ENCODE assay signal across 14 cellular contexts in genomic region chr11:86021390-86021789, GRCh38. TPM values are rescaled to one million over a fixed set of nuclear protein-coding genes. Genes with fewer than 3 reads are reported as not detected.
DNase-seq lines count a peak whose midpoint lies in the region; ATAC-seq and TF ChIP-seq lines count a peak whose summit lies in the region.
"Had no signal": no experiment of that assay in that cellular context is flagged by ENCODE, and none has a peak within 500 bp of the region (broad histone marks: within the 10 kb centered on the region; RNA-seq: fewer than 3 reads in every experiment).

No MANE protein-coding gene starts in this region.

- intact Hi-C loops in A673 (cut with micrococcal nuclease; ENCODE audit: unreplicated experiment), result no loop called here

- H3K4me3 Mint-ChIP-seq in activated T-cell treated with anti-CD3 and anti-CD28 coated beads, Interleukin-2, amount 50 U/mL, for 4 hours, result no peak overlapping the region
- H3K4me3 Mint-ChIP-seq in activated naive CD8-positive, alpha-beta T cell, result no peak overlapping the region

- peaks cover 34% of the 10 kb centered on the region for H3K4me1 Mint-ChIP-seq in activated T-cell treated with anti-CD3 and anti-CD28 coated beads, Interleukin-2, amount 50 U/mL, for 4 hours (ENCODE audit: low read depth)
- peaks cover 36% of the 10 kb centered on the region for H3K4me1 Mint-ChIP-seq in activated naive CD8-positive, alpha-beta T cell (ENCODE audit: low read depth)

- CTCF ChIA-PET in A673 (lab: Charles Lee), result no interaction called here

- H3K27ac Mint-ChIP-seq in activated naive CD8-positive, alpha-beta T cell, result peak overlapping the region; percentile 46

- H3K27me3 ChIP-seq in upper lobe of left lung (no peaks in the 10 kb centered on the region), A673 (replicated peaks; ENCODE audit: insufficient read depth, low read depth, low read length, poor library complexity) (no peaks in the 10 kb centered on the region)

- no peaks in the 10 kb centered on the region for H3K9me3 Mint-ChIP-seq in activated T-cell treated with anti-CD3 and anti-CD28 coated beads, Interleukin-2, amount 50 U/mL, for 4 hours
- no peaks in the 10 kb centered on the region for H3K9me3 Mint-ChIP-seq in activated naive CD8-positive, alpha-beta T cell (ENCODE audit: low read depth)

- H3K27me3 Mint-ChIP-seq in activated T-cell treated with anti-CD3 and anti-CD28 coated beads, Interleukin-2, amount 50 U/mL, for 4 hours (ENCODE audit: low read depth), result no peaks in the 10 kb centered on the region
- H3K27me3 Mint-ChIP-seq in activated naive CD8-positive, alpha-beta T cell, result no peaks in the 10 kb centered on the region

- 58 to 62% methylated on average over 2 of the region's 2 CpGs for WGBS in upper lobe of left lung, 2 donors

- H3K9me3 ChIP-seq in upper lobe of left lung (no peaks in the 10 kb centered on the region), A673 (ENCODE audit: low read depth, low read length, poor library complexity, severe bottlenecking) (peaks cover 6% of the 10 kb centered on the region)
- H3K9me3 ChIP-seq: thoracic aorta had no signal

- DNase-seq in activated T-cell treated with anti-CD3 and anti-CD28 coated beads, Interleukin-2, amount 50 U/mL, for 4 hours, result no peak
- DNase-seq in activated T-cell treated with anti-CD3 and anti-CD28 coated beads, Interleukin-2, amount 50 U/mL, for 1 hour, result no peak
- no peak for DNase-seq in upper lobe of left lung
- no peak for DNase-seq in NCI-H146 (lab: John Stamatoyannopoulos, UW)
- DNase-seq in A673 (ENCODE audit: low spot score), result no peak
- no peak for DNase-seq in stimulated activated CD4-positive, alpha-beta T cell treated with anti-CD3 and anti-CD28 coated beads, Interleukin-15, amount 100 ng/mL, for 24 hours
- DNase-seq: EL, left cardiac atrium, NCI-H2227 treated with DMSO at 0.1 percent for 48 hours, occipital lobe had no signal

- no peak for TF ChIP-seq EP300 in upper lobe of left lung (IDR thresholded peaks at IDR 0.05)

- peak; percentile 63 to 78 for ATAC-seq in activated T-cell treated with anti-CD3 and anti-CD28 coated beads, Interleukin-2, amount 50 U/mL, for 4 hours
- ATAC-seq in HG03442 (IDR thresholded peaks at IDR 0.05; ENCODE audit: unreplicated experiment) (peak; percentile 72), upper lobe of left lung (ENCODE audit: low FRiP score in 2 of 2) (no peak)
- ATAC-seq: left cardiac atrium, SK-N-SH treated with all-trans-retinoic acid at 6 μM for 48 hours had no signal

- POLR2A ChIA-PET in A673 (lab: Charles Lee; ENCODE audit: low non-redundant PET), result no interaction called here

- H3K4me1 ChIP-seq in upper lobe of left lung, result peaks cover 0 to 4% (median 1%) of the 10 kb centered on the region in 4 donors
- H3K4me1 ChIP-seq in A673 (ENCODE audit: insufficient read depth, low read length, poor library complexity, severe bottlenecking), result no peaks in the 10 kb centered on the region

- H3K4me3 ChIP-seq in upper lobe of left lung, result no peak overlapping the region
- no peak overlapping the region for H3K4me3 ChIP-seq in A673 (ENCODE audit: low read depth, low read length, poor library complexity, severe bottlenecking)
- H3K4me3 ChIP-seq: thoracic aorta had no signal

- peaks cover 2 to 88% (median 39%) of the 10 kb centered on the region in 4 donors for H3K36me3 ChIP-seq in upper lobe of left lung
- peaks cover 40% of the 10 kb centered on the region for H3K36me3 ChIP-seq in A673 (ENCODE audit: insufficient read depth, low read length, poor library complexity, severe bottlenecking)

- BruUV-seq in A673 (replicated peaks; lab: Mats Ljungman, UMichigan), result no TSS peak

- peaks cover 48% of the 10 kb centered on the region for H3K36me3 Mint-ChIP-seq in activated T-cell treated with anti-CD3 and anti-CD28 coated beads, Interleukin-2, amount 50 U/mL, for 4 hours (ENCODE audit: insufficient read depth)
- peaks cover 24% of the 10 kb centered on the region for H3K36me3 Mint-ChIP-seq in activated naive CD8-positive, alpha-beta T cell

- H3K27ac ChIP-seq in upper lobe of left lung (peak overlapping the region in 3 of 4 donors; percentile 18 to 35 (median 27)), A673 (ENCODE audit: low read depth, low read length, poor library complexity, severe bottlenecking) (no peak overlapping the region)
- H3K27ac ChIP-seq: thoracic aorta had no signal

- TF ChIP-seq CTCF in upper lobe of left lung (IDR thresholded peaks at IDR 0.05) (no peak), A673 (conservative IDR thresholded peaks at IDR 0.05; ENCODE audit: low read depth, low read length) (no peak)

- TF ChIP-seq POLR2A in upper lobe of left lung (IDR thresholded peaks at IDR 0.05), result no peak

RNA-seq across cellular contexts. Expression of gene PICALM, which starts 47.5 kb away (rescaled TPM):
- 100 to 1,000 TPM in 1 of 3 donors, 10 to 100 TPM in 2; 96.2 to 105 (median 97.6) TPM for total RNA-seq in activated T-cell treated with anti-CD3 and anti-CD28 coated beads, Interleukin-2, amount 50 U/mL, for 4 hours
- total RNA-seq in upper lobe of left lung (100 to 1,000 TPM; 144 to 294 (median 198) TPM), A673 (2021) (168 and 174 TPM in 2 replicates)

Comparison
In these comparisons a context has a peak if more than half of its experiments do, and no peak if none do; other contexts are left out.
1. ATAC-seq: peak in activated T-cell treated with anti-CD3 and anti-CD28 coated beads, Interleukin-2, amount 50 U/mL, for 4 hours (2 of 2) and HG03442 (single experiment); none in upper lobe of left lung (0 of 2).